2 cellular contexts compared by ENCODE assay signal in genomic region chr3:151859125-151859741, GRCh38.
TF ChIP-seq lines count a peak whose summit lies in the region.

No MANE protein-coding gene starts in this region.

TF ChIP-seq in SK-N-SH, 30 proteins besides CTCF, POLR2A, EP300 and RAD21 (continued from another document):
- TF ChIP-seq REST (IDR thresholded peaks at IDR 0.05; ENCODE audit: low read depth, low read length), result no peak

TF ChIP-seq in SK-N-SH treated with all-trans-retinoic acid at 6 μM for 48 hours, 23 proteins besides CTCF, POLR2A, EP300 and RAD21 (continued from another document):
- TF ChIP-seq TSHZ2 (CRISPR knock-in tag; IDR thresholded peaks at IDR 0.05), result no peak
- no peak for TF ChIP-seq CSRNP3 (CRISPR knock-in tag; IDR thresholded peaks at IDR 0.05)
- TF ChIP-seq ZNF8 (CRISPR knock-in tag; IDR thresholded peaks at IDR 0.05), result no peak
- TF ChIP-seq BACH2 (CRISPR knock-in tag; IDR thresholded peaks at IDR 0.05; ENCODE audit: borderline replicate concordance), result no peak
- no peak for TF ChIP-seq ZC3H10 (CRISPR knock-in tag; IDR thresholded peaks at IDR 0.05)
- TF ChIP-seq TOX (CRISPR knock-in tag; IDR thresholded peaks at IDR 0.05; ENCODE audit: borderline replicate concordance), result no peak
- TF ChIP-seq ZFP3 (CRISPR knock-in tag; IDR thresholded peaks at IDR 0.05), result no peak
- no peak for TF ChIP-seq ZNF70 (CRISPR knock-in tag; IDR thresholded peaks at IDR 0.05)
TF ChIP-seq in SK-N-SH treated with all-trans-retinoic acid at 6 μM for 48 hours: peak in this region for 0.
